ENCODE assay signal across 8 cellular contexts in genomic region chr17:34171245-34171818, GRCh38.
DNase-seq lines count a peak whose midpoint lies in the region; ATAC-seq, FAIRE-seq and TF ChIP-seq lines count a peak whose summit lies in the region.

No MANE protein-coding gene starts in this region.

- no peaks in the 10 kb centered on the region for H3K4me1 ChIP-seq in CD8-positive, alpha-beta memory T cell (ENCODE audit: insufficient read depth, low read length)

- intact Hi-C loops in head of caudate nucleus (cut with DNase I) = loop anchor here (10.0 kb wide), 1 partner anchor 193 kb away; the partner anchor contains the start of gene CCL1

- POLR2A ChIA-PET in CD8-positive, alpha-beta memory T cell (lab: Charles Lee) = no interaction called here

- peaks cover 0 to 2% (median 0%) of the 10 kb centered on the region in 5 donors for H3K9me3 Mint-ChIP-seq in CD8-positive, alpha-beta memory T cell
- no peaks in the 10 kb centered on the region for H3K9me3 Mint-ChIP-seq in HFFc6

- no peaks in the 10 kb centered on the region for H3K27me3 ChIP-seq in CD8-positive, alpha-beta memory T cell (ENCODE audit: insufficient read depth, low read length, poor library complexity, severe bottlenecking)

- CTCF ChIA-PET in CD8-positive, alpha-beta memory T cell (lab: Charles Lee) = interaction anchor here (0.8 to 1.9 kb wide), 5 partner anchors 10 to 30 kb away, joined by 3 to 5 read pairs (median 3); no protein-coding TSS in a partner anchor

- H3K27ac Mint-ChIP-seq in CD8-positive, alpha-beta memory T cell = no peak overlapping the region
- no peak overlapping the region for H3K27ac Mint-ChIP-seq in HFFc6

- H3K27ac ChIP-seq in CD8-positive, alpha-beta memory T cell (ENCODE audit: low read depth, low read length) = no peak overlapping the region

- peak; percentile 8 to 58 (median 22) for DNase-seq in CD8-positive, alpha-beta memory T cell
- DNase-seq in HFFc6 (peak; percentile 57), RCC 7860 (ENCODE audit: low spot score) (peak; percentile 50), head of caudate nucleus (peak in 36 of 42 donors; percentile 33 to 79 (median 56)), retinal pigment epithelial cell (ENCODE audit: low read depth) (no peak)
- peak; percentile 22 for DNase-seq in activated gamma-delta T cell treated with anti-CD3 and anti-CD28 coated beads, Interleukin-2, amount 50 U/mL, for 16 hours (ENCODE audit: low read depth)

- H3K27me3 Mint-ChIP-seq in CD8-positive, alpha-beta memory T cell = peaks cover 8 to 41% of the 10 kb centered on the region in 2 donors
- H3K27me3 Mint-ChIP-seq in HFFc6 (ENCODE audit: insufficient read depth) = peaks cover 8% of the 10 kb centered on the region

- H3K4me1 Mint-ChIP-seq in CD8-positive, alpha-beta memory T cell = no peaks in the 10 kb centered on the region
- H3K4me1 Mint-ChIP-seq in HFFc6 (ENCODE audit: low read depth) = peaks cover under 1% of the 10 kb centered on the region; the same call in 1 of the 2 replicates

- no peaks in the 10 kb centered on the region for H3K36me3 Mint-ChIP-seq in CD8-positive, alpha-beta memory T cell
- H3K36me3 Mint-ChIP-seq in HFFc6 (ENCODE audit: low read depth) = no peaks in the 10 kb centered on the region

- no peaks in the 10 kb centered on the region for H3K36me3 ChIP-seq in CD8-positive, alpha-beta memory T cell (ENCODE audit: insufficient read depth, low read length)

- no peak for ATAC-seq in HG02852 (IDR thresholded peaks at IDR 0.05; ENCODE audit: unreplicated experiment)
- no peak for ATAC-seq in GM18909 (IDR thresholded peaks at IDR 0.05; ENCODE audit: poor library complexity, unreplicated experiment)

- H3K9me3 ChIP-seq in CD8-positive, alpha-beta memory T cell (ENCODE audit: low read length) = no peaks in the 10 kb centered on the region

- no peak overlapping the region for H3K4me3 ChIP-seq in CD8-positive, alpha-beta memory T cell (ENCODE audit: low read length)
- no peak overlapping the region for H3K4me3 ChIP-seq in retinal pigment epithelial cell (ENCODE audit: low read length)

- H3K4me3 Mint-ChIP-seq in CD8-positive, alpha-beta memory T cell = no peak overlapping the region
- no peak overlapping the region for H3K4me3 Mint-ChIP-seq in HFFc6

- peak; percentile 38 for FAIRE-seq in RCC 7860 (lab: Jason Lieb, UNC)

- peak; percentile 94 for TF ChIP-seq CTCF in HFFc6 (IDR thresholded peaks at IDR 0.05)
- TF ChIP-seq CTCF in retinal pigment epithelial cell (conservative IDR thresholded peaks at IDR 0.05; ENCODE audit: low read depth, low read length) = peak; percentile 96
